In genomic region chr1:204207136-204207616, GRCh38 we compare ENCODE assay signal across 1 cellular context.
TF ChIP-seq lines count a peak whose summit lies in the region.

No MANE protein-coding gene starts in this region.

TF ChIP-seq in GM12878, 131 proteins besides CTCF, POLR2A, EP300 and RAD21 (continued from another document):
- TF ChIP-seq SMC3 (IDR thresholded peaks at IDR 0.05; ENCODE audit: borderline replicate concordance, low read length) (peak; percentile 76), RB1 (IDR thresholded peaks at IDR 0.05; ENCODE audit: borderline replicate concordance) (peak; percentile 40; the same call in 1 of the 2 replicates), PBX3 (IDR thresholded peaks at IDR 0.05; ENCODE audit: insufficient replicate concordance, low read depth, low read length) (peak; percentile 38), EGR1 (IDR thresholded peaks at IDR 0.05; ENCODE audit: borderline replicate concordance in 1 of 2, low read depth in 2 of 2, low read length in 2 of 2) (0 out of 3 replicates have a peak, but pooled peaks of 1 of the 2 experiments have one; percentile 30), SRF (IDR thresholded peaks at IDR 0.05; ENCODE audit: low read depth in 2 of 2, low read length in 2 of 2) (no peak), CBFB (IDR thresholded peaks at IDR 0.05; ENCODE audit: low read depth) (no peak), BHLHE40 (IDR thresholded peaks at IDR 0.05; ENCODE audit: borderline replicate concordance in 1 of 2, low read depth in 2 of 2, low read length in 1 of 2) (peak; percentile 13 to 65; a peak in 1 of 4 replicates), PKNOX1 (IDR thresholded peaks at IDR 0.05) (peak; percentile 81), TCF7 (IDR thresholded peaks at IDR 0.05; ENCODE audit: borderline replicate concordance) (no peak), REST (IDR thresholded peaks at IDR 0.05; ENCODE audit: low read depth, low read length) (no peak)
